Comparison of ENCODE assay signal across 8 cellular contexts in the genomic region with DNA sequence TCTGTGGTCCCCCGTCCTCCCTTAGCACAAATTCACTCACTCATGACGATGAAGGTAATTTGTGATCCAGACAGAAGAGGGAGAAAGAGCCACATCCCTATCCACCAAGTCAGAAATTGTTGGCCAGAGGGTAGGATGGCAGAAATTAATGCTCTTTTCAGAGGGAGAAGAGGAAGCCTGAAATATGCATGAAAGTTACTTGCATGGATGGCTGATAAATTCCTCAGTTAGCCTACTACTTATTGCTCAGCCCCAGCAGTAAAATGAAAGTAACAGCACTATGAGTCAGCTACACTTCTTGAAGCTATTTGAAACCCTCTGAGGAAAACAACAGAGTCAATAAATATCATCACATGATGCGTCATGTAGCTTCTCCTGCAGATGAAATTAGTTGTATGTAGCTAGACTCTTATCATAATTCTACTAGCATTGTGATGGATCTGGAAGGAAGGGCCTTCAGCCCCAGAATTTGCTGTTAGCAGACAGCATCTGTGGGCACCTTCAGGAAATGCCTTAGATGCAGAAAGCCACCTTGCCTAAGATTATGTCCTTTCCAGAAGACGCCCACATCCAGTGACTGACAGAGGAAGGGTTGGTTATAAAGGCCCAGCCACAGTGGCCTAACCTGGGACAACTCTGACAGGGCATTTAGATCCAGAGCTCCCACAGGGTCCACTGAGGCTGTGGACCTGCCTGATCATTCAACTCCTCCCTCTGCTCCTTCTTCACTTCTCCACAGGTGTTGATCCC.
DNase-seq lines count a peak whose midpoint lies in the region; ATAC-seq and TF ChIP-seq lines count a peak whose summit lies in the region.

No MANE protein-coding gene starts in this region.

- H3K4me1 ChIP-seq in mesenchymal stem cell (ENCODE audit: control insufficient read depth, insufficient read depth, low read depth, low read length): peaks cover 5% of the 10 kb centered on the region

- no peak overlapping the region for H2AFZ ChIP-seq in mesenchymal stem cell (ENCODE audit: low read depth, low read length)

- H3K9me3 ChIP-seq in AG04450 (ENCODE audit: control insufficient read depth, insufficient read depth, low read length) (no peaks in the 10 kb centered on the region; the same call in 1 of the 2 replicates), mesenchymal stem cell (ENCODE audit: control insufficient read depth, low read length) (peaks cover 7% of the 10 kb centered on the region)

- no peak overlapping the region for H2BK5ac ChIP-seq in mesenchymal stem cell (ENCODE audit: low read depth, low read length, poor library complexity, severe bottlenecking)

- H3K27ac ChIP-seq in AG04450 (ENCODE audit: low read depth, low read length) (peak overlapping the region; percentile 22), brain microvascular endothelial cell (peak overlapping the region; percentile 43), mesenchymal stem cell (ENCODE audit: low read length, poor library complexity, severe bottlenecking) (peak overlapping the region; percentile 40)

- no peak overlapping the region for H2AK5ac ChIP-seq in mesenchymal stem cell (ENCODE audit: low read length, severe bottlenecking)

- H2BK120ac ChIP-seq in mesenchymal stem cell (ENCODE audit: low read depth, low read length): no peak overlapping the region

- TF ChIP-seq CTCF in AG04450 (IDR thresholded peaks at IDR 0.05; ENCODE audit: low read depth, low read length) (peak; percentile 33; the same call in 1 of the 2 replicates), brain microvascular endothelial cell (IDR thresholded peaks at IDR 0.05; ENCODE audit: low read depth, low read length, missing control alignments) (peak; percentile 56)

- no peak overlapping the region for H3K23ac ChIP-seq in mesenchymal stem cell (ENCODE audit: low read length in 2 of 2)

- CTCF ChIA-PET in AG04450 (lab: Charles Lee): interaction anchor here (0.5 to 2.1 kb wide), 7 partner anchors 9 to 247 kb away, joined by 3 to 7 read pairs (median 3); no protein-coding TSS in a partner anchor

- H3K36me3 ChIP-seq in brain microvascular endothelial cell (replicated peaks) (no peaks in the 10 kb centered on the region), mesenchymal stem cell (ENCODE audit: control insufficient read depth in 1 of 2, insufficient read depth in 2 of 2, low read depth in 1 of 2, low read length in 2 of 2) (no peaks in the 10 kb centered on the region)

- peak overlapping the region in 1 of 2 experiments; percentile 41 for H3K14ac ChIP-seq in mesenchymal stem cell (ENCODE audit: low read length in 2 of 2)

- POLR2A ChIA-PET in AG04450 (lab: Yijun Ruan, JAX): interaction anchor here (0.7 to 1.0 kb wide), 2 partner anchors 12 to 167 kb away, joined by 4 to 5 read pairs; a partner anchor contains a TSS

- ATAC-seq in GM18907 (IDR thresholded peaks at IDR 0.05; ENCODE audit: unreplicated experiment) (peak; percentile 44), HG03196 (IDR thresholded peaks at IDR 0.05; ENCODE audit: unreplicated experiment) (peak; percentile 65)

- no peak overlapping the region for H2BK15ac ChIP-seq in mesenchymal stem cell (ENCODE audit: low read depth, poor library complexity, severe bottlenecking)

- 67% methylated on average over 1 of the region's 4 CpGs for WGBS in mesenchymal stem cell

- no peak overlapping the region for H3K4ac ChIP-seq in mesenchymal stem cell (ENCODE audit: low read depth in 1 of 2, low read length in 2 of 2)

- H3K27me3 ChIP-seq in AG04450 (ENCODE audit: control insufficient read depth, insufficient read depth, low read length): no peaks in the 10 kb centered on the region
- H3K27me3 ChIP-seq in brain microvascular endothelial cell (replicated peaks): no peaks in the 10 kb centered on the region
- H3K27me3 ChIP-seq in mesenchymal stem cell (ENCODE audit: control insufficient read depth in 1 of 2, insufficient read depth in 1 of 2, low read length in 2 of 2): no peaks in the 10 kb centered on the region

- H3K4me3 ChIP-seq in AG04450 (ENCODE audit: low read depth, low read length) (no peak overlapping the region), brain microvascular endothelial cell (ENCODE audit: low read depth, low read length) (no peak overlapping the region), mesenchymal stem cell (ENCODE audit: insufficient read depth in 1 of 2, low read depth in 1 of 2, low read length in 2 of 2) (peak overlapping the region in 1 of 2 experiments; percentile 54)

- no peak overlapping the region for H2BK12ac ChIP-seq in mesenchymal stem cell (ENCODE audit: low read length in 2 of 2)

- peak overlapping the region; percentile 1 for H3K4me2 ChIP-seq in mesenchymal stem cell (ENCODE audit: low read length, poor library complexity, severe bottlenecking)

- no peaks in the 10 kb centered on the region for H3K79me1 ChIP-seq in mesenchymal stem cell (replicated peaks; ENCODE audit: low read length, poor library complexity, severe bottlenecking)

- H3K18ac ChIP-seq in mesenchymal stem cell (ENCODE audit: low read depth in 1 of 2, low read length in 2 of 2): peak overlapping the region in 1 of 2 experiments; percentile 59

- DNase-seq in AG04450 (ENCODE audit: low read depth, low spot score) (peak; percentile 66), brain microvascular endothelial cell (peak; percentile 69), mesenchymal stem cell (peak; percentile 87), occipital lobe (lab: John Stamatoyannopoulos, UW) (no peak), KG1 (lab: John Stamatoyannopoulos, UW) (no peak)
- no peak for DNase-seq in stimulated activated CD4-positive, alpha-beta T cell treated with anti-CD3 and anti-CD28 coated beads, Interleukin-1b, Interleukin-23, amount 100 ng/mL, for 48 hours

- no peak overlapping the region for H4K91ac ChIP-seq in mesenchymal stem cell (ENCODE audit: low read length)

- H4K8ac ChIP-seq in mesenchymal stem cell (ENCODE audit: low read length): no peak overlapping the region

- H3K9ac ChIP-seq in mesenchymal stem cell (ENCODE audit: low read length): peak overlapping the region; percentile 80

- in situ Hi-C loops in brain microvascular endothelial cell (cut with HindIII; ENCODE audit: low pct_ligation_motif_present, low sequenced_read_pairs): no loop called here

Comparison
In these comparisons a context has a peak if more than half of its experiments do, and no peak if none do; other contexts are left out.
1. DNase-seq: peak in AG04450 (single experiment), brain microvascular endothelial cell (single experiment) and mesenchymal stem cell (single experiment); none in stimulated activated CD4-positive, alpha-beta T cell treated with anti-CD3 and anti-CD28 coated beads, Interleukin-1b, Interleukin-23, amount 100 ng/mL, for 48 hours (single experiment), occipital lobe (single experiment) and KG1 (single experiment).
2. Peak in every context shown above with its lines, with median percentiles within 50 percentile points of each other: H3K27ac ChIP-seq.